Comparison of ENCODE assay signal across 25 cellular contexts in the genomic region with DNA sequence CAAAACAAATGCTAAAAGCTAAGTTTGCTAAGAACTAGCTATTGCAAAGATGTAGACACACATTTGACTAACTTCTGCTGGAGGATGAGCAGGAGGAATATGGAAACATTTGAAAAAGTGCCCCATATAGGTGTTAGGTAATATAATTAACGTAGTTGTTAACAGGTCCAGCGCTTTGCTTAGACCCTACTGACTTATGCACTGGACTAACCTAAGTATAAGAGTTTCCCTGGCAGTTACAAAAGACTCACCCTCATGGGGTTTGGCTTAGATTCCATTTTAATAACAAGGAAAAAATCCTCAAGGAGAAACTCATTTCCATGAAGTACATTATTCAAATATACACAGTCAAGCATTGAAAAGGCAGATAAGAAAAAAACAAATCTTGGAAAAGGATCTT. TPM values are rescaled to one million over a fixed set of nuclear protein-coding genes. Genes with fewer than 3 reads are reported as not detected.
DNase-seq lines count a peak whose midpoint lies in the region; ATAC-seq and TF ChIP-seq lines count a peak whose summit lies in the region.
"Had no signal": no experiment of that assay in that cellular context is flagged by ENCODE, and none has a peak within 500 bp of the region (broad histone marks: within the 10 kb centered on the region; RNA-seq: fewer than 3 reads in every experiment).

No MANE protein-coding gene starts in this region.

- TF ChIP-seq RAD21 in neural cell (conservative IDR thresholded peaks at IDR 0.05) = no peak

- H3K27me3 Mint-ChIP-seq in endodermal cell (ENCODE audit: insufficient read depth) = no peaks in the 10 kb centered on the region

- no peak overlapping the region for H2AFZ ChIP-seq in neural cell (ENCODE audit: low read depth, low read length)

- H3K9me3 ChIP-seq in heart left ventricle = no peaks in the 10 kb centered on the region
- H3K9me3 ChIP-seq in endodermal cell (ENCODE audit: control insufficient read depth, low read length) = no peaks in the 10 kb centered on the region
- no peaks in the 10 kb centered on the region for H3K9me3 ChIP-seq in neural cell (ENCODE audit: low read length)
- H3K9me3 ChIP-seq in aorta (ENCODE audit: control insufficient read depth, low read length) = no peaks in the 10 kb centered on the region
- H3K9me3 ChIP-seq: BE2C, SK-N-SH had no signal

- no peaks in the 10 kb centered on the region for H3K9me2 ChIP-seq in neural cell (ENCODE audit: insufficient read depth, low read length)
- H3K9me2 ChIP-seq: SK-N-SH had no signal

- H3K4me2 ChIP-seq in neural cell (ENCODE audit: low read length) = no peak overlapping the region
- H3K4me2 ChIP-seq: SK-N-SH had no signal

- H3K27ac ChIP-seq in heart left ventricle (no peak overlapping the region), endodermal cell (ENCODE audit: low read depth, low read length) (peak overlapping the region; percentile 73), neural cell (ENCODE audit: low read length) (no peak overlapping the region), aorta (ENCODE audit: low read depth in 1 of 2, low read length in 2 of 2) (no peak overlapping the region)
- H3K27ac ChIP-seq: 22Rv1, RWPE1 had no signal

- H4K20me1 ChIP-seq in neural cell (ENCODE audit: insufficient read depth) = no peaks in the 10 kb centered on the region

- peaks cover 32% of the 10 kb centered on the region for H3K4me1 Mint-ChIP-seq in endodermal cell
- H3K4me1 Mint-ChIP-seq: CD14-positive monocyte had no signal

- in situ Hi-C loops in GM13976 (cut with MboI; ENCODE audit: low sequenced_read_pairs, unreplicated experiment) = no loop called here

- H3K4me3 Mint-ChIP-seq in endodermal cell = no peak overlapping the region
- H3K4me3 Mint-ChIP-seq: CD14-positive monocyte had no signal

- DNase-seq in Right ventricle myocardium inferior (ENCODE audit: missing footprints) = no peak
- no peak for DNase-seq in heart left ventricle
- no peak for DNase-seq in endodermal cell
- no peak for DNase-seq in aorta
- DNase-seq in CD1c-positive myeloid dendritic cell (ENCODE audit: extremely low spot score) = no peak
- DNase-seq in GM13976 (ENCODE audit: low spot score) = no peak
- DNase-seq in NCI-H345 treated with DMSO at 0.1 percent for 48 hours (lab: John Stamatoyannopoulos, UW; ENCODE audit: unreplicated experiment) = no peak
- DNase-seq: ACHN, BE2C, H7, KBM-7, MV-4-11, NCI-H1105, NCI-H1436 treated with DMSO at 0.1 percent for 48 hours, NCI-H187 treated with DMSO at 0.1 percent for 48 hours, NCI-H2107, NCI-H446 treated with DMSO at 0.1 percent for 48 hours, NCI-H526 treated with DMSO at 0.1 percent for 48 hours, SIG-M5, SK-N-SH had no signal

- ATAC-seq in Right ventricle myocardium inferior (peak; percentile 9), heart left ventricle (no peak), aorta (ENCODE audit: low FRiP score) (peak; percentile 42)
- ATAC-seq: Panc1 had no signal

- H3K27ac Mint-ChIP-seq in endodermal cell = no peak overlapping the region
- H3K27ac Mint-ChIP-seq: CD14-positive monocyte had no signal

- no peak for TF ChIP-seq EP300 in neural cell (conservative IDR thresholded peaks at IDR 0.05; ENCODE audit: poor library complexity, severe bottlenecking)

- WGBS in heart left ventricle, 4 donors = 84 to 91% (median 88%) methylated on average over 2 of the region's 2 CpGs
- 80 to 98% methylated on average over 1 to 2 of the region's 2 CpGs for WGBS in endodermal cell (ENCODE audit: insufficient coverage in 1 of 2, insufficient read length in 1 of 2), 2 experiments
- 90 to 93% methylated on average over 2 of the region's 2 CpGs for WGBS in aorta, 2 donors

- intact Hi-C loops in Right ventricle myocardium inferior (cut with DNase I) = no loop called here
- intact Hi-C loops in heart left ventricle (cut with DNase I) = no loop called here
- intact Hi-C loops in aorta (cut with DNase I) = no loop called here

- peaks cover 4% of the 10 kb centered on the region for H3F3A ChIP-seq in neural cell (ENCODE audit: insufficient read depth, low read length, poor library complexity, severe bottlenecking)

- no peaks in the 10 kb centered on the region for H3K36me3 Mint-ChIP-seq in endodermal cell (ENCODE audit: low read depth)
- H3K36me3 Mint-ChIP-seq: CD14-positive monocyte had no signal

- no peaks in the 10 kb centered on the region for H3K9me3 Mint-ChIP-seq in endodermal cell
- H3K9me3 Mint-ChIP-seq: CD14-positive monocyte had no signal

- H3K4me1 ChIP-seq in heart left ventricle (peaks cover 0 to 28% (median 6%) of the 10 kb centered on the region in 12 donors), endodermal cell (ENCODE audit: control insufficient read depth, insufficient read depth, low read length) (no peaks in the 10 kb centered on the region), aorta (ENCODE audit: control insufficient read depth in 1 of 2, insufficient read depth in 2 of 2, low read length in 2 of 2) (peaks cover 0 to 2% of the 10 kb centered on the region in 2 donors)

- TF ChIP-seq CTCF in heart left ventricle (IDR thresholded peaks at IDR 0.05) (no peak), endodermal cell (conservative IDR thresholded peaks at IDR 0.05) (no peak), neural cell (IDR thresholded peaks at IDR 0.05; ENCODE audit: poor library complexity, severe bottlenecking) (no peak), GM13976 (IDR thresholded peaks at IDR 0.05; ENCODE audit: borderline replicate concordance, control extremely low read depth, extremely low read depth, insufficient read depth, missing control alignments) (no peak)

- no peak overlapping the region for H3K4me3 ChIP-seq in heart left ventricle
- no peak overlapping the region for H3K4me3 ChIP-seq in endodermal cell (ENCODE audit: low read length)
- H3K4me3 ChIP-seq in neural cell (ENCODE audit: low read length) = peak overlapping the region; percentile 6
- no peak overlapping the region for H3K4me3 ChIP-seq in aorta (ENCODE audit: low read length in 2 of 2)

- peaks cover 27% of the 10 kb centered on the region for H3K79me2 ChIP-seq in neural cell (replicated peaks; ENCODE audit: insufficient read depth, low read length)

- no peak for TF ChIP-seq POLR2A in heart left ventricle (IDR thresholded peaks at IDR 0.05)

- H3K36me3 ChIP-seq in heart left ventricle (no peaks in the 10 kb centered on the region), endodermal cell (ENCODE audit: control insufficient read depth, insufficient read depth, low read length) (no peaks in the 10 kb centered on the region), neural cell (ENCODE audit: insufficient read depth, low read length) (no peaks in the 10 kb centered on the region), aorta (ENCODE audit: control insufficient read depth in 1 of 2, insufficient read depth in 2 of 2, low read length in 1 of 2) (no peaks in the 10 kb centered on the region)

- H3K27me3 ChIP-seq in heart left ventricle (no peaks in the 10 kb centered on the region), endodermal cell (ENCODE audit: control insufficient read depth, insufficient read depth, low read length, poor library complexity, severe bottlenecking) (no peaks in the 10 kb centered on the region), neural cell (ENCODE audit: insufficient read depth, low read depth, low read length) (no peaks in the 10 kb centered on the region), aorta (ENCODE audit: control insufficient read depth in 1 of 2, insufficient read depth in 2 of 2, low read length in 1 of 2) (no peaks in the 10 kb centered on the region)
- H3K27me3 ChIP-seq: BE2C had no signal

- no peak overlapping the region for H3K9ac ChIP-seq in endodermal cell (ENCODE audit: extremely low read depth, low read length, poor library complexity, severe bottlenecking)
- no peak overlapping the region for H3K9ac ChIP-seq in neural cell (ENCODE audit: low read length)
- H3K9ac ChIP-seq: SK-N-SH had no signal

TF ChIP-seq in neural cell, 6 proteins besides CTCF, POLR2A, EP300 and RAD21:
- TF ChIP-seq MXI1 (conservative IDR thresholded peaks at IDR 0.05; ENCODE audit: poor library complexity, severe bottlenecking) = no peak
- no peak for TF ChIP-seq TAF1 (IDR thresholded peaks at IDR 0.05; ENCODE audit: low read depth)
- no peak for TF ChIP-seq EZH2 (IDR thresholded peaks at IDR 0.05; ENCODE audit: borderline replicate concordance, insufficient read depth, low read length, poor library complexity, severe bottlenecking)
- no peak for TF ChIP-seq SMC3 (conservative IDR thresholded peaks at IDR 0.05; ENCODE audit: poor library complexity)
- no peak for TF ChIP-seq POLR2AphosphoS5 (IDR thresholded peaks at IDR 0.05)
- TF ChIP-seq, protein P1, sequence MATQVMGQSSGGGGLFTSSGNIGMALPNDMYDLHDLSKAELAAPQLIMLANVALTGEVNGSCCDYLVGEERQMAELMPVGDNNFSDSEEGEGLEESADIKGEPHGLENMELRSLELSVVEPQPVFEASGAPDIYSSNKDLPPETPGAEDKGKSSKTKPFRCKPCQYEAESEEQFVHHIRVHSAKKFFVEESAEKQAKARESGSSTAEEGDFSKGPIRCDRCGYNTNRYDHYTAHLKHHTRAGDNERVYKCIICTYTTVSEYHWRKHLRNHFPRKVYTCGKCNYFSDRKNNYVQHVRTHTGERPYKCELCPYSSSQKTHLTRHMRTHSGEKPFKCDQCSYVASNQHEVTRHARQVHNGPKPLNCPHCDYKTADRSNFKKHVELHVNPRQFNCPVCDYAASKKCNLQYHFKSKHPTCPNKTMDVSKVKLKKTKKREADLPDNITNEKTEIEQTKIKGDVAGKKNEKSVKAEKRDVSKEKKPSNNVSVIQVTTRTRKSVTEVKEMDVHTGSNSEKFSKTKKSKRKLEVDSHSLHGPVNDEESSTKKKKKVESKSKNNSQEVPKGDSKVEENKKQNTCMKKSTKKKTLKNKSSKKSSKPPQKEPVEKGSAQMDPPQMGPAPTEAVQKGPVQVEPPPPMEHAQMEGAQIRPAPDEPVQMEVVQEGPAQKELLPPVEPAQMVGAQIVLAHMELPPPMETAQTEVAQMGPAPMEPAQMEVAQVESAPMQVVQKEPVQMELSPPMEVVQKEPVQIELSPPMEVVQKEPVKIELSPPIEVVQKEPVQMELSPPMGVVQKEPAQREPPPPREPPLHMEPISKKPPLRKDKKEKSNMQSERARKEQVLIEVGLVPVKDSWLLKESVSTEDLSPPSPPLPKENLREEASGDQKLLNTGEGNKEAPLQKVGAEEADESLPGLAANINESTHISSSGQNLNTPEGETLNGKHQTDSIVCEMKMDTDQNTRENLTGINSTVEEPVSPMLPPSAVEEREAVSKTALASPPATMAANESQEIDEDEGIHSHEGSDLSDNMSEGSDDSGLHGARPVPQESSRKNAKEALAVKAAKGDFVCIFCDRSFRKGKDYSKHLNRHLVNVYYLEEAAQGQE (IDR thresholded peaks at IDR 0.05; ENCODE audit: borderline replicate concordance) = no peak
TF ChIP-seq in neural cell: peak in this region for 0.

RNA-seq across cellular contexts. Expression of a gene that starts 27.8 kb away (rescaled TPM):
- total RNA-seq in Right ventricle myocardium inferior (18.6 TPM), heart left ventricle (10 to 100 TPM in 2 of 9 donors, 1 to 10 TPM in 7; 5.0 to 51.5 (median 7.4) TPM), endodermal cell (10 to 100 TPM; 19.2 to 24.5 TPM), aorta (10 to 100 TPM in 1 of 2 donors, 1 to 10 TPM in 1; 8.1 to 50.3 TPM)
- polyA plus RNA-seq in heart left ventricle (1 to 10 TPM; 1.2 to 2.1 TPM), neural cell (44.1 and 45.7 TPM in 2 replicates), aorta (under 1 TPM; 0.49 to 0.88 TPM)
- 88.2 TPM for polyA plus RNA-seq in endodermal cell (2013, experiment 1 of 2)
- 73.3 TPM for polyA plus RNA-seq in endodermal cell (2013, experiment 2 of 2)
- 90.8 and 103 TPM in 2 replicates for polyA minus RNA-seq in neural cell
- polyA plus RNA-seq: CD14-positive monocyte had no signal

Comparison
In these comparisons a context has a peak if more than half of its experiments do, and no peak if none do; other contexts are left out.
1. ATAC-seq: peak in Right ventricle myocardium inferior (single experiment) and aorta (single experiment); none in heart left ventricle (0 of 4).